In the genomic region with DNA sequence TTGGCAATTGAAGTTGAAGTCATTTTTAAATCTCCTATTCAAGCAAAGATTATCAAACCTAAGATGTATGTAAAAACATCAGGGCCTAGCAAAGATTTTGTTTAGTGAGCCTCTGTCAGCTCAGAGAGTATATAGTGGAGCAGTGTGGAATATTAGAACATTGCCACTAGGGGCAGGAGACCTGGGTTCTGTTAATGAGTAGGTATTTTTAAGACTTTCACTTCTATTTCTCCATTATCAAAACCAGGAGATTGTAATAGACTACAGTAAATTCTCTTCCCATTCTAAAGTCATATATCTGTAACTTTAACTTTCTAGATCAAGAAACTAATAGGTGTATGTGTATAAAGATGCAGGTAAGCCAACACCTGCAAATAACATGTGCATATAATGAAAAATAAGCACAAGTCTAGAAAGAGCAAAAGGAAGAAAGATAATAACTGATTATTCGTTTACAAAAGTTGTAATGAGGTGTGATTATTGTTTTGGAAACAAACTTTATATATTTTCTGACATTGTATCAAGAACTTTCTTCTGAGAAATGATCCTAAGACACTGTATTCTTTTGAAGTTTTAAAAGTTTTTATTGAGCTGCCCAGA, we compare ENCODE assay signal across 8 cellular contexts.
DNase-seq lines count a peak whose midpoint lies in the region; ATAC-seq, FAIRE-seq and TF ChIP-seq lines count a peak whose summit lies in the region.

No MANE protein-coding gene starts in this region.

- H3K27ac ChIP-seq in DOHH2 (ENCODE audit: low read depth, low read length): no peak overlapping the region
- no peak overlapping the region for H3K27ac ChIP-seq in Karpas-422 (ENCODE audit: low read length)
- no peak overlapping the region for H3K27ac ChIP-seq in vagina

- H3F3A ChIP-seq in DOHH2 (ENCODE audit: control insufficient read depth, insufficient read depth): no peaks in the 10 kb centered on the region

- ATAC-seq in GM21390 (IDR thresholded peaks at IDR 0.05; ENCODE audit: unreplicated experiment): peak; percentile 73

- H3K4me1 ChIP-seq in DOHH2 (ENCODE audit: control insufficient read depth, low read length): no peaks in the 10 kb centered on the region
- no peaks in the 10 kb centered on the region for H3K4me1 ChIP-seq in Karpas-422 (ENCODE audit: low read length)
- H3K4me1 ChIP-seq in vagina: no peaks in the 10 kb centered on the region

- no peaks in the 10 kb centered on the region for H3K36me3 ChIP-seq in DOHH2 (ENCODE audit: control insufficient read depth, low read length)
- H3K36me3 ChIP-seq in Karpas-422 (ENCODE audit: insufficient read depth, low read length): no peaks in the 10 kb centered on the region
- no peaks in the 10 kb centered on the region for H3K36me3 ChIP-seq in vagina

- H3K9me3 ChIP-seq in DOHH2 (ENCODE audit: control insufficient read depth, insufficient read depth, low read length) (no peaks in the 10 kb centered on the region), Karpas-422 (ENCODE audit: low read length) (peaks cover 22% of the 10 kb centered on the region; the same call in 1 of the 2 replicates), vagina (no peaks in the 10 kb centered on the region)

- TF ChIP-seq CTCF in DOHH2 (IDR thresholded peaks at IDR 0.05; ENCODE audit: low read depth, low read length, poor library complexity, severe bottlenecking) (peak; percentile 76), cardiac fibroblast (IDR thresholded peaks at IDR 0.05; ENCODE audit: low read depth, low read length) (peak; percentile 58), vagina (IDR thresholded peaks at IDR 0.05) (peak in 1 of 3 experiments; percentile 15)

- DNase-seq in Karpas-422 (peak; percentile 63), cardiac fibroblast (ENCODE audit: low read depth in 2 of 2) (peak; percentile 10 to 28), urothelium cell line (ENCODE audit: low spot score) (peak; percentile 1), SW480 (ENCODE audit: low spot score) (no peak), vagina (ENCODE audit: extremely low spot score in 2 of 2) (no peak)
- DNase-seq in activated T-cell treated with anti-CD3 and anti-CD28 coated beads, Interleukin-2, amount 50 U/mL, for 48 hours: no peak

- intact Hi-C loops in vagina (cut with DNase I): no loop called here

- no peaks in the 10 kb centered on the region for H4K20me1 ChIP-seq in DOHH2 (ENCODE audit: control insufficient read depth, insufficient read depth, low read depth, low read length)
- no peaks in the 10 kb centered on the region for H4K20me1 ChIP-seq in Karpas-422 (ENCODE audit: insufficient read depth, low read depth, low read length)

- no peak for FAIRE-seq in urothelium cell line (lab: Jason Lieb, UNC)

- H2AFZ ChIP-seq in Karpas-422 (ENCODE audit: low read length): no peak overlapping the region

- H3K4me3 ChIP-seq in DOHH2 (ENCODE audit: low read length) (no peak overlapping the region), Karpas-422 (ENCODE audit: low read length) (no peak overlapping the region), cardiac fibroblast (replicated peaks in 1 of 2; ENCODE audit: low read depth in 2 of 2, low read length in 2 of 2) (no peak overlapping the region), vagina (no peak overlapping the region)

- H3K79me2 ChIP-seq in DOHH2 (ENCODE audit: control insufficient read depth, low read length) (no peaks in the 10 kb centered on the region), Karpas-422 (ENCODE audit: low read length) (no peaks in the 10 kb centered on the region)

- no peak for TF ChIP-seq POLR2A in vagina (IDR thresholded peaks at IDR 0.05)

- no peaks in the 10 kb centered on the region; the same call in 1 of the 2 replicates for H3K9me2 ChIP-seq in DOHH2 (replicated peaks; ENCODE audit: control insufficient read depth, low read length)
- H3K9me2 ChIP-seq in Karpas-422 (replicated peaks; ENCODE audit: insufficient read depth, low read length): no peaks in the 10 kb centered on the region; the same call in 1 of the 2 replicates

- H3K9ac ChIP-seq in Karpas-422 (ENCODE audit: low read length): no peak overlapping the region

- H3K4me2 ChIP-seq in DOHH2 (ENCODE audit: low read length): no peak overlapping the region
- no peak overlapping the region for H3K4me2 ChIP-seq in Karpas-422 (ENCODE audit: low read depth, low read length, poor library complexity, severe bottlenecking)

- H3K27me3 ChIP-seq in DOHH2 (ENCODE audit: control insufficient read depth, low read length): no peaks in the 10 kb centered on the region
- H3K27me3 ChIP-seq in Karpas-422 (ENCODE audit: low read length): no peaks in the 10 kb centered on the region
- no peaks in the 10 kb centered on the region for H3K27me3 ChIP-seq in vagina

Comparison
In these comparisons a context has a peak if more than half of its experiments do, and no peak if none do; other contexts are left out.
1. DNase-seq: peak in Karpas-422 (single experiment), cardiac fibroblast (2 of 2) and urothelium cell line (single experiment); none in SW480 (single experiment), vagina (0 of 2) and activated T-cell treated with anti-CD3 and anti-CD28 coated beads, Interleukin-2, amount 50 U/mL, for 48 hours (0 of 2).